In the genomic region with DNA sequence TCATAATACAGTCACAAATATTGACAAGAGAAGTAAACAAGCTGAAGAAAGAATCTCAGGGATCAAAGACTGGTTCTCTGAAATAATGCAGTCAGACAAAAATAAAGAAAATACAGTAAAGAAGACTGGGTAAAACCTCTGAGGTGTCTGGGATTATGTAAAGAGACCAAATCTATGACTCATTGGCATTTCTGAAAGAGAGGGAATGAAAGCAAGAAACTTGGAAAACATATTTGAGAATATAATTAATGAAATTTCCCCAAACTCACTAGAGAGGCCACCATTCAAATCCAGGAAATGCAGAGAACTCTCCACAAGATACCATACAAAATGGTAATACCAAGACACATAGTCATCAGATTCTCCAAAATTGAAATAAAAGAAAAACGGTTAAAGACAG, we compare ENCODE assay signal across 21 cellular contexts. TPM values are rescaled to one million over a fixed set of nuclear protein-coding genes. Genes with fewer than 3 reads are reported as not detected.
DNase-seq lines count a peak whose midpoint lies in the region; ATAC-seq and TF ChIP-seq lines count a peak whose summit lies in the region.
"Had no signal": no experiment of that assay in that cellular context is flagged by ENCODE, and none has a peak within 500 bp of the region (broad histone marks: within the 10 kb centered on the region; RNA-seq: fewer than 3 reads in every experiment).

No MANE protein-coding gene starts in this region.

- 14 to 44% methylated on average over 1 of the region's 1 CpG for WGBS in GM23248 (ENCODE audit: low coverage in 1 of 2, low lambda C conversion rate in 2 of 2, missing lambda C conversion rate in 2 of 2), 2 experiments

- H3K9me3 ChIP-seq in GM23248 (ENCODE audit: low read depth) (no peaks in the 10 kb centered on the region), PC-3 (ENCODE audit: low read length) (no peaks in the 10 kb centered on the region)
- H3K9me3 ChIP-seq: BLaER1, SJCRH30 had no signal

- H3K27ac ChIP-seq in GM23248 (no peak overlapping the region), PC-3 (ENCODE audit: low read length) (no peak overlapping the region)
- H3K27ac ChIP-seq: BLaER1, SJCRH30 had no signal

- no peak for ATAC-seq in PC-3
- ATAC-seq: K562, Right ventricle myocardium inferior had no signal

- POLR2A ChIA-PET in PC-3 (lab: Charles Lee; ENCODE audit: unreplicated experiment) = no interaction called here

- H3K36me3 Mint-ChIP-seq in activated naive CD4-positive, alpha-beta T cell treated with anti-CD3 and anti-CD28 coated beads, Interleukin-2, amount 10 ng/mL, durations not matched to agents 7 days and 5 days = no peaks in the 10 kb centered on the region
- H3K36me3 Mint-ChIP-seq: CD4-positive, CD25-positive, alpha-beta regulatory T cell had no signal

- H3K4me2 ChIP-seq in GM23248 (ENCODE audit: unreplicated experiment) = no peak overlapping the region
- no peak overlapping the region for H3K4me2 ChIP-seq in PC-3 (ENCODE audit: low read length)
- H3K4me2 ChIP-seq: BLaER1 had no signal

- no peak overlapping the region for H3K27ac Mint-ChIP-seq in activated naive CD4-positive, alpha-beta T cell treated with anti-CD3 and anti-CD28 coated beads, Interleukin-2, amount 10 ng/mL, durations not matched to agents 7 days and 5 days
- H3K27ac Mint-ChIP-seq: CD4-positive, CD25-positive, alpha-beta regulatory T cell had no signal

- H3K4me3 Mint-ChIP-seq in activated naive CD4-positive, alpha-beta T cell treated with anti-CD3 and anti-CD28 coated beads, Interleukin-2, amount 10 ng/mL, durations not matched to agents 7 days and 5 days = no peak overlapping the region
- H3K4me3 Mint-ChIP-seq: CD4-positive, CD25-positive, alpha-beta regulatory T cell had no signal

- intact Hi-C loops in PC-3 (cut with micrococcal nuclease) = no loop called here

- no peak overlapping the region for H3K9ac ChIP-seq in GM23248
- no peak overlapping the region for H3K9ac ChIP-seq in PC-3 (ENCODE audit: low read length)
- H3K9ac ChIP-seq: BLaER1 had no signal

- no peaks in the 10 kb centered on the region for H3K4me1 Mint-ChIP-seq in activated naive CD4-positive, alpha-beta T cell treated with anti-CD3 and anti-CD28 coated beads, Interleukin-2, amount 10 ng/mL, durations not matched to agents 7 days and 5 days
- H3K4me1 Mint-ChIP-seq: CD4-positive, CD25-positive, alpha-beta regulatory T cell had no signal

- peak; percentile 37 for DNase-seq in GM23248
- peak; percentile 22 for DNase-seq in amniotic epithelial cell (ENCODE audit: low read depth)
- DNase-seq in choroid plexus epithelial cell (ENCODE audit: low read depth) = peak; percentile 22
- DNase-seq in myocyte (ENCODE audit: low read depth) = peak; percentile 13
- no peak for DNase-seq in activated naive CD4-positive, alpha-beta T cell treated with anti-CD3 and anti-CD28 coated beads, Interleukin-2, amount 10 ng/mL, durations not matched to agents 7 days and 5 days
- no peak for DNase-seq in PC-3
- DNase-seq in activated T-cell treated with anti-CD3 and anti-CD28 coated beads, Interleukin-2, amount 50 U/mL, for 48 hours = no peak
- DNase-seq: CD4-positive, CD25-positive, alpha-beta regulatory T cell; DMS153; DND-41; Kasumi-1; MG63; NCI-H2029; NCI-H446; NCI-H524 treated with DMSO at 0.1 percent for 48 hours; NCI-H774; SJCRH30 had no signal

- no peaks in the 10 kb centered on the region for H3K27me3 Mint-ChIP-seq in activated naive CD4-positive, alpha-beta T cell treated with anti-CD3 and anti-CD28 coated beads, Interleukin-2, amount 10 ng/mL, durations not matched to agents 7 days and 5 days
- H3K27me3 Mint-ChIP-seq: CD4-positive, CD25-positive, alpha-beta regulatory T cell had no signal

- H4K20me1 ChIP-seq in GM23248 (ENCODE audit: insufficient read depth) (no peaks in the 10 kb centered on the region), PC-3 (ENCODE audit: low read length) (no peaks in the 10 kb centered on the region)
- H4K20me1 ChIP-seq: BLaER1 had no signal

- H3K36me3 ChIP-seq in GM23248 (ENCODE audit: low read depth) (no peaks in the 10 kb centered on the region), PC-3 (ENCODE audit: low read depth, low read length) (no peaks in the 10 kb centered on the region)
- H3K36me3 ChIP-seq: BLaER1, MG63, SJCRH30 had no signal

- H3K9me2 ChIP-seq in GM23248 (ENCODE audit: insufficient read depth) (no peaks in the 10 kb centered on the region), PC-3 (replicated peaks; ENCODE audit: low read length) (no peaks in the 10 kb centered on the region)

- peaks cover 9% of the 10 kb centered on the region; the same call in 1 of the 2 replicates for H3F3A ChIP-seq in GM23248 (ENCODE audit: insufficient read depth)
- peaks cover 3% of the 10 kb centered on the region for H3F3A ChIP-seq in PC-3 (ENCODE audit: low read length, unreplicated experiment)

- H3K4me3 ChIP-seq in GM23248 (no peak overlapping the region), choroid plexus epithelial cell (ENCODE audit: low read depth, low read length) (no peak overlapping the region), PC-3 (ENCODE audit: low read length) (no peak overlapping the region)
- H3K4me3 ChIP-seq: BLaER1, K562, MG63, SJCRH30 had no signal

- CTCF ChIA-PET in activated naive CD4-positive, alpha-beta T cell treated with anti-CD3 and anti-CD28 coated beads, Interleukin-2, amount 10 ng/mL, durations not matched to agents 7 days and 5 days (lab: Charles Lee) = no interaction called here
- CTCF ChIA-PET in PC-3 (lab: Charles Lee) = no interaction called here

- in situ Hi-C loops in GM23248 (cut with MboI) = no loop called here

- H3K79me2 ChIP-seq in GM23248 (ENCODE audit: insufficient read depth) (no peaks in the 10 kb centered on the region), PC-3 (ENCODE audit: low read length) (no peaks in the 10 kb centered on the region)

- H3K4me1 ChIP-seq in GM23248 (ENCODE audit: insufficient read depth) (peaks cover 15% of the 10 kb centered on the region), PC-3 (ENCODE audit: insufficient read depth, low read length) (peaks cover 13% of the 10 kb centered on the region)
- H3K4me1 ChIP-seq: BLaER1, SJCRH30 had no signal

- no peak for TF ChIP-seq CTCF in choroid plexus epithelial cell (conservative IDR thresholded peaks at IDR 0.05; ENCODE audit: low read depth, low read length)
- no peak for TF ChIP-seq CTCF in PC-3 (conservative IDR thresholded peaks at IDR 0.05; ENCODE audit: low read depth, low read length)

- H2AFZ ChIP-seq in GM23248 (no peak overlapping the region; the same call in 1 of the 2 replicates), PC-3 (ENCODE audit: low read length) (no peak overlapping the region)

- H3K9me3 Mint-ChIP-seq in activated naive CD4-positive, alpha-beta T cell treated with anti-CD3 and anti-CD28 coated beads, Interleukin-2, amount 10 ng/mL, durations not matched to agents 7 days and 5 days = peaks cover 4% of the 10 kb centered on the region

- BruUV-seq in PC-3 (replicated peaks; lab: Mats Ljungman, UMichigan) = no TSS peak

- H3K27me3 ChIP-seq in GM23248 (replicated peaks; ENCODE audit: insufficient read depth) (no peaks in the 10 kb centered on the region), PC-3 (ENCODE audit: low read length) (no peaks in the 10 kb centered on the region)
- H3K27me3 ChIP-seq: BLaER1, MG63, SJCRH30 had no signal

RNA-seq across cellular contexts. Expression of a gene that starts 53.0 kb away (rescaled TPM):
- 20.8 and 22.6 TPM in 2 replicates for total RNA-seq in GM23248 (2014; rRNA removed; shearing (Covaris generic))
- 13.8 and 14.4 TPM in 2 replicates for polyA plus RNA-seq in GM23248 (2016; fragmentation: Nextera tagmentation; extraction: Ambion mirVana)
- total RNA-seq in myocyte = 20.0 and 20.1 TPM in 2 replicates
- polyA plus RNA-seq in myocyte (2012) = 10.0 TPM
- 2.9 and 3.5 TPM in 2 replicates for total RNA-seq in PC-3 (2014; rRNA removed)
- total RNA-seq: CD4-positive, CD25-positive, alpha-beta regulatory T cell; HT-29 had no signal
- polyA plus RNA-seq: CD4-positive, CD25-positive, alpha-beta regulatory T cell had no signal

Comparison
In these comparisons a context has a peak if more than half of its experiments do, and no peak if none do; other contexts are left out.
1. DNase-seq: peak in GM23248 (single experiment), amniotic epithelial cell (single experiment), choroid plexus epithelial cell (single experiment) and myocyte (single experiment); none in activated naive CD4-positive, alpha-beta T cell treated with anti-CD3 and anti-CD28 coated beads, Interleukin-2, amount 10 ng/mL, durations not matched to agents 7 days and 5 days (single experiment), PC-3 (single experiment) and activated T-cell treated with anti-CD3 and anti-CD28 coated beads, Interleukin-2, amount 50 U/mL, for 48 hours (0 of 2).